ENCODE assay signal across 11 cellular contexts in genomic region chr5:172943283-172943841, GRCh38.
DNase-seq lines count a peak whose midpoint lies in the region; ATAC-seq and TF ChIP-seq lines count a peak whose summit lies in the region.
"Had no signal": no experiment of that assay in that cellular context is flagged by ENCODE, and none has a peak within 500 bp of the region (broad histone marks: within the 10 kb centered on the region; RNA-seq: fewer than 3 reads in every experiment).

No MANE protein-coding gene starts in this region.

- H3K4me3 ChIP-seq in ACC112 (ENCODE audit: low read depth, low read length), result no peak overlapping the region
- no peak overlapping the region for H3K4me3 ChIP-seq in effector memory CD4-positive, alpha-beta T cell (ENCODE audit: insufficient read depth, low read depth, low read length, poor library complexity, severe bottlenecking)

- H3K4me1 ChIP-seq in ACC112 (ENCODE audit: control insufficient read depth, insufficient read depth, low read length, unreplicated experiment), result peaks cover 25% of the 10 kb centered on the region
- H3K4me1 ChIP-seq in effector memory CD4-positive, alpha-beta T cell (ENCODE audit: control insufficient read depth, insufficient read depth, low read length, poor library complexity, severe bottlenecking), result no peaks in the 10 kb centered on the region

- POLR2A ChIA-PET in HEK293T (lab: Yijun Ruan, JAX), result interaction anchor here (1.5 kb wide), 1 partner anchor 16 kb away, joined by 4 read pairs; the partner anchor contains the start of gene RPL26L1

- no peak for ATAC-seq in GM19328 (IDR thresholded peaks at IDR 0.05; ENCODE audit: unreplicated experiment)
- ATAC-seq: T-helper 17 cell had no signal

- H3K27ac ChIP-seq in ACC112 (ENCODE audit: low read depth, low read length), result peak overlapping the region; percentile 77
- H3K27ac ChIP-seq in effector memory CD4-positive, alpha-beta T cell (ENCODE audit: insufficient read depth, low read length, poor library complexity, severe bottlenecking), result no peak overlapping the region
- H3K27ac ChIP-seq: KMS-11 had no signal

- DNase-seq in HEK293T (ENCODE audit: extremely low spot score) (peak; percentile 81), amniotic epithelial cell (ENCODE audit: low read depth) (peak; percentile 96), left kidney (ENCODE audit: low read depth, low spot score) (peak; percentile 96), superior temporal gyrus (ENCODE audit: extremely low spot score) (no peak)
- DNase-seq in effector memory CD4-positive, alpha-beta T cell, result no peak
- no peak for DNase-seq in activated CD4-positive, alpha-beta T cell treated with anti-CD3 and anti-CD28 coated beads, Interleukin-2, amount 50 U/mL, for 1 hour
- DNase-seq: DMS153, T-helper 17 cell had no signal

- no peaks in the 10 kb centered on the region for H3K79me2 ChIP-seq in ACC112 (ENCODE audit: control insufficient read depth, insufficient read depth, low read length, unreplicated experiment)

- H3K27me3 ChIP-seq in ACC112 (ENCODE audit: insufficient read depth, low read length), result no peaks in the 10 kb centered on the region
- no peaks in the 10 kb centered on the region for H3K27me3 ChIP-seq in effector memory CD4-positive, alpha-beta T cell (replicated peaks; ENCODE audit: control insufficient read depth, insufficient read depth, low read length, poor library complexity, severe bottlenecking)

- CTCF ChIA-PET in HEK293T (lab: Yijun Ruan, JAX), result interaction anchor here (0.6 to 1.7 kb wide), 2 partner anchors 11 to 36 kb away, joined by 5 to 10 read pairs; no protein-coding TSS in a partner anchor

- H2AFZ ChIP-seq in ACC112 (ENCODE audit: low read length, unreplicated experiment), result no peak overlapping the region

- H3K9me3 ChIP-seq in effector memory CD4-positive, alpha-beta T cell (ENCODE audit: control insufficient read depth, low read length), result no peaks in the 10 kb centered on the region

- H3K36me3 ChIP-seq in ACC112 (ENCODE audit: insufficient read depth, low read length), result peaks cover 14% of the 10 kb centered on the region; the same call in 1 of the 2 replicates
- H3K36me3 ChIP-seq in effector memory CD4-positive, alpha-beta T cell (ENCODE audit: control insufficient read depth, insufficient read depth, low read length), result peaks cover 9% of the 10 kb centered on the region

TF ChIP-seq in HEK293T, 16 proteins besides CTCF, POLR2A, EP300 and RAD21:
- no peak for TF ChIP-seq NFRKB (IDR thresholded peaks at IDR 0.05)
- no peak for TF ChIP-seq L3MBTL2 (conservative IDR thresholded peaks at IDR 0.05)
- no peak for TF ChIP-seq PKNOX1 (IDR thresholded peaks at IDR 0.05)
- no peak for TF ChIP-seq BHLHE40 (IDR thresholded peaks at IDR 0.05; ENCODE audit: borderline replicate concordance)
- no peak for TF ChIP-seq TARDBP (IDR thresholded peaks at IDR 0.05)
- TF ChIP-seq ARNT (IDR thresholded peaks at IDR 0.05), result no peak
- no peak for TF ChIP-seq SP1 (IDR thresholded peaks at IDR 0.05)
- no peak for TF ChIP-seq CTBP1 (IDR thresholded peaks at IDR 0.05; ENCODE audit: borderline replicate concordance)
- TF ChIP-seq HDGF (IDR thresholded peaks at IDR 0.05; ENCODE audit: borderline replicate concordance), result no peak
- no peak for TF ChIP-seq FOXA1 (IDR thresholded peaks at IDR 0.05)
- TF ChIP-seq SUZ12 (IDR thresholded peaks at IDR 0.05), result no peak
- TF ChIP-seq ZNF384 (IDR thresholded peaks at IDR 0.05), result no peak
- no peak for TF ChIP-seq FOXM1 (IDR thresholded peaks at IDR 0.05; ENCODE audit: borderline replicate concordance)
- no peak for TF ChIP-seq FOXK2 (IDR thresholded peaks at IDR 0.05)
- TF ChIP-seq LEF1 (IDR thresholded peaks at IDR 0.05; ENCODE audit: borderline replicate concordance), result no peak
- TF ChIP-seq ELF4 (IDR thresholded peaks at IDR 0.05), result no peak
TF ChIP-seq in HEK293T: peak in this region for 0.

Comparison
In these comparisons a context has a peak if more than half of its experiments do, and no peak if none do; other contexts are left out.
1. DNase-seq: peak in HEK293T (single experiment), amniotic epithelial cell (single experiment) and left kidney (single experiment); none in effector memory CD4-positive, alpha-beta T cell (0 of 3), superior temporal gyrus (single experiment) and activated CD4-positive, alpha-beta T cell treated with anti-CD3 and anti-CD28 coated beads, Interleukin-2, amount 50 U/mL, for 1 hour (single experiment).